In the genomic region with DNA sequence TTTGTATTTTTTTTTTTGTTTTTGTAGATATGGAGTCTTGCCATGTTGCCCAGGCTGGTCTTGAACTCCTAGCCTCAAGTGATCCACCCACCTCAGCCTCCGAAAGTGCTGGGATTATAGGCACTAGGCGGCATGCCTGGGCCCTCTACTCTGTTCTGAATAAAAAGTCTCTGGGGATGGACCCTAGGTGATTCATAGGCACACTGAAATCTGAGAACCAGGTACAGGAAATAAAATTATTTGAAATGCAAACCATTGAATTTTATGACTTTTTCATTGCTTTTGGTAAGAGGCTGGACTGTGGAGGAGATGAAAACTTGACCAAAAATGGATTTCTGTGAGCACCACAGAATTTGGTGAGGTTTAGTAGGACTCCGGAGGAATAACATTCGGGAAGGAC, we compare ENCODE assay signal across 13 cellular contexts.
"Had no signal": no experiment of that assay in that cellular context is flagged by ENCODE, and none has a peak within 500 bp of the region (broad histone marks: within the 10 kb centered on the region; RNA-seq: fewer than 3 reads in every experiment).

No MANE protein-coding gene starts in this region.

- H3K9me3 Mint-ChIP-seq: activated T-cell treated with anti-CD3 and anti-CD28 coated beads, Interleukin-2, amount 50 U/mL, for 72 hours; naive thymus-derived CD8-positive, alpha-beta T cell had no signal

- H3K4me3 ChIP-seq: gastroesophageal sphincter, sigmoid colon had no signal

- DNase-seq: activated CD4-positive, alpha-beta T cell treated with anti-CD3 and anti-CD28 coated beads for 1 hour; activated CD4-positive, alpha-beta T cell treated with anti-CD3 and anti-CD28 coated beads, Interleukin-2, amount 50 U/mL, for 48 hours; activated naive CD4-positive, alpha-beta T cell; activated T-cell treated with anti-CD3 and anti-CD28 coated beads, Interleukin-2, amount 50 U/mL, for 72 hours; effector memory CD4-positive, alpha-beta T cell; naive thymus-derived CD8-positive, alpha-beta T cell; sigmoid colon; stimulated activated CD4-positive, alpha-beta T cell treated with anti-CD3 and anti-CD28 coated beads, Interleukin-2, amount 100 ng/mL, for 24 hours; stimulated activated naive CD4-positive, alpha-beta T cell treated with Interleukin-2 at 50 U/mL for 16 hours; T-helper 9 cell; trophoblast cell had no signal

- H3K27ac ChIP-seq: epithelial cell of prostate, gastroesophageal sphincter, sigmoid colon had no signal

- H3K4me3 Mint-ChIP-seq: activated T-cell treated with anti-CD3 and anti-CD28 coated beads, Interleukin-2, amount 50 U/mL, for 72 hours; naive thymus-derived CD8-positive, alpha-beta T cell had no signal

- ATAC-seq: activated T-cell treated with anti-CD3 and anti-CD28 coated beads, Interleukin-2, amount 50 U/mL, for 72 hours; gastroesophageal sphincter; naive thymus-derived CD8-positive, alpha-beta T cell had no signal

- H3K27me3 ChIP-seq: gastroesophageal sphincter, sigmoid colon had no signal

- H3K27ac Mint-ChIP-seq: activated T-cell treated with anti-CD3 and anti-CD28 coated beads, Interleukin-2, amount 50 U/mL, for 72 hours had no signal

- H3K36me3 ChIP-seq: gastroesophageal sphincter, sigmoid colon had no signal

- H3K27me3 Mint-ChIP-seq: naive thymus-derived CD8-positive, alpha-beta T cell had no signal

- H3K9me3 ChIP-seq: gastroesophageal sphincter, sigmoid colon had no signal
